Comparison of ENCODE assay signal across 11 cellular contexts in genomic region chr11:96075532-96075959, GRCh38.
DNase-seq lines count a peak whose midpoint lies in the region; ATAC-seq, FAIRE-seq and TF ChIP-seq lines count a peak whose summit lies in the region.
"Had no signal": no experiment of that assay in that cellular context is flagged by ENCODE, and none has a peak within 500 bp of the region (broad histone marks: within the 10 kb centered on the region; RNA-seq: fewer than 3 reads in every experiment).

No MANE protein-coding gene starts in this region.

- no peak for FAIRE-seq in astrocyte (lab: Jason Lieb, UNC)

- peak overlapping the region; percentile 2 for H3K4me3 Mint-ChIP-seq in activated naive CD4-positive, alpha-beta T cell treated with anti-CD3 and anti-CD28 coated beads for 36 hours
- peak overlapping the region; percentile 60 for H3K4me3 Mint-ChIP-seq in astrocyte (ENCODE audit: unreplicated experiment)

- peaks cover 85% of the 10 kb centered on the region for H3K4me1 Mint-ChIP-seq in activated naive CD4-positive, alpha-beta T cell treated with anti-CD3 and anti-CD28 coated beads for 36 hours (ENCODE audit: low read depth)
- H3K4me1 Mint-ChIP-seq in astrocyte (ENCODE audit: low read depth, unreplicated experiment): peaks cover 19% of the 10 kb centered on the region

- TF ChIP-seq POLR2A in ovary (IDR thresholded peaks at IDR 0.05) (no peak), erythroblast (IDR thresholded peaks at IDR 0.05; ENCODE audit: low read length) (no peak)

- no peak overlapping the region for H2AFZ ChIP-seq in astrocyte (ENCODE audit: low read depth, low read length)

- H3K4me1 ChIP-seq in astrocyte (ENCODE audit: insufficient read depth, low read length) (peaks cover 15% of the 10 kb centered on the region), ovary (ENCODE audit: insufficient read depth) (no peaks in the 10 kb centered on the region)

- intact Hi-C loops in activated naive CD4-positive, alpha-beta T cell treated with anti-CD3 and anti-CD28 coated beads for 36 hours (cut with micrococcal nuclease): loop anchor here (1.0 to 2.0 kb wide), 7 partner anchors 8 to 160 kb away; no protein-coding TSS in a partner anchor
- intact Hi-C loops in ovary (cut with DNase I): loop anchor here in 1 of 4 donors (10.0 kb wide), 1 partner anchor 69 kb away; no protein-coding TSS in a partner anchor

- WGBS in ovary, 3 donors: 80 to 87% (median 81%) methylated on average over 5 of the region's 5 CpGs

- no peak overlapping the region for H3K4me3 ChIP-seq in astrocyte (ENCODE audit: insufficient read depth, low read depth, low read length)
- no peak overlapping the region for H3K4me3 ChIP-seq in ovary
- H3K4me3 ChIP-seq: dorsolateral prefrontal cortex had no signal

- peak overlapping the region; percentile 2 for H3K4me2 ChIP-seq in astrocyte (ENCODE audit: low read length)

- no peaks in the 10 kb centered on the region for H3K27me3 Mint-ChIP-seq in activated naive CD4-positive, alpha-beta T cell treated with anti-CD3 and anti-CD28 coated beads for 36 hours (ENCODE audit: low read depth)
- no peaks in the 10 kb centered on the region for H3K27me3 Mint-ChIP-seq in astrocyte (ENCODE audit: low read depth, unreplicated experiment)

- no peak for TF ChIP-seq EP300 in ovary (IDR thresholded peaks at IDR 0.05)

- peaks cover 6% of the 10 kb centered on the region for H3K36me3 ChIP-seq in astrocyte (ENCODE audit: insufficient read depth, low read length)
- no peaks in the 10 kb centered on the region for H3K36me3 ChIP-seq in ovary

- peaks cover 25% of the 10 kb centered on the region for H3K36me3 Mint-ChIP-seq in activated naive CD4-positive, alpha-beta T cell treated with anti-CD3 and anti-CD28 coated beads for 36 hours (ENCODE audit: low read depth)
- H3K36me3 Mint-ChIP-seq in astrocyte (ENCODE audit: low read depth, unreplicated experiment): peaks cover 13% of the 10 kb centered on the region

- DNase-seq in activated naive CD4-positive, alpha-beta T cell treated with anti-CD3 and anti-CD28 coated beads for 36 hours: peak; percentile 63
- no peak for DNase-seq in activated naive CD4-positive, alpha-beta T cell treated with anti-CD3 and anti-CD28 coated beads, Interleukin-2, amount 50 U/mL, for 16 hours
- peak; percentile 73 for DNase-seq in astrocyte (ENCODE audit: low read depth)
- no peak for DNase-seq in substantia nigra (lab: John Stamatoyannopoulos, UW)
- no peak for DNase-seq in ovary
- DNase-seq in erythroblast (lab: John Stamatoyannopoulos, UW): no peak
- DNase-seq in effector CD8-positive, alpha-beta T cell (lab: John Stamatoyannopoulos, UW): no peak
- DNase-seq: dorsolateral prefrontal cortex, NCI-H2107 had no signal

- peak; percentile 57 for ATAC-seq in HG03025 (IDR thresholded peaks at IDR 0.05; ENCODE audit: low FRiP score, unreplicated experiment)

- H3K9me3 Mint-ChIP-seq in activated naive CD4-positive, alpha-beta T cell treated with anti-CD3 and anti-CD28 coated beads for 36 hours: no peaks in the 10 kb centered on the region
- no peaks in the 10 kb centered on the region for H3K9me3 Mint-ChIP-seq in astrocyte (ENCODE audit: unreplicated experiment)

- H3K9ac ChIP-seq in astrocyte (ENCODE audit: low read length): peak overlapping the region; percentile 45

- no peak for TF ChIP-seq CTCF in astrocyte (IDR thresholded peaks at IDR 0.05; ENCODE audit: insufficient read depth, low read depth, low read length)
- no peak for TF ChIP-seq CTCF in ovary (IDR thresholded peaks at IDR 0.05)

- H3K27ac ChIP-seq in astrocyte (ENCODE audit: low read depth, low read length): peak overlapping the region; percentile 52
- H3K27ac ChIP-seq in substantia nigra (ENCODE audit: low read depth, low read length, poor library complexity, severe bottlenecking): peak overlapping the region; percentile 40
- no peak overlapping the region for H3K27ac ChIP-seq in ovary
- H3K27ac ChIP-seq: C4-2B had no signal

- H4K20me1 ChIP-seq in astrocyte (ENCODE audit: insufficient read depth, low read length): peaks cover 12% of the 10 kb centered on the region

- no peaks in the 10 kb centered on the region for H3K27me3 ChIP-seq in astrocyte (ENCODE audit: insufficient read depth, low read length)
- H3K27me3 ChIP-seq in ovary: no peaks in the 10 kb centered on the region
- H3K27me3 ChIP-seq: dorsolateral prefrontal cortex had no signal

- H3K9me3 ChIP-seq in astrocyte (ENCODE audit: insufficient read depth, low read depth, low read length) (no peaks in the 10 kb centered on the region), ovary (no peaks in the 10 kb centered on the region)

- peak overlapping the region; percentile 93 for H3K27ac Mint-ChIP-seq in activated naive CD4-positive, alpha-beta T cell treated with anti-CD3 and anti-CD28 coated beads for 36 hours
- H3K27ac Mint-ChIP-seq in astrocyte (ENCODE audit: unreplicated experiment): peak overlapping the region; percentile 22

- CTCF ChIA-PET in activated naive CD4-positive, alpha-beta T cell treated with anti-CD3 and anti-CD28 coated beads for 36 hours (lab: Charles Lee): interaction anchor here (0.7 to 2.2 kb wide), 11 partner anchors 10 to 1005 kb away, joined by 3 to 9 read pairs (median 5); no protein-coding TSS in a partner anchor

- peaks cover 23% of the 10 kb centered on the region for H3K79me2 ChIP-seq in astrocyte (ENCODE audit: insufficient read depth, low read length)

Comparison
In these comparisons a context has a peak if more than half of its experiments do, and no peak if none do; other contexts are left out.
1. DNase-seq: peak in activated naive CD4-positive, alpha-beta T cell treated with anti-CD3 and anti-CD28 coated beads for 36 hours (single experiment) and astrocyte (single experiment); none in activated naive CD4-positive, alpha-beta T cell treated with anti-CD3 and anti-CD28 coated beads, Interleukin-2, amount 50 U/mL, for 16 hours (single experiment), substantia nigra (0 of 49), ovary (0 of 5), erythroblast (0 of 2) and effector CD8-positive, alpha-beta T cell (single experiment).
2. H3K27ac ChIP-seq: peak in astrocyte (single experiment) and substantia nigra (single experiment); none in ovary (0 of 2).